In genomic region chr20:58017237-58017969, GRCh38 we compare ENCODE assay signal across 10 cellular contexts.
DNase-seq lines count a peak whose midpoint lies in the region; ATAC-seq and TF ChIP-seq lines count a peak whose summit lies in the region.
"Had no signal": no experiment of that assay in that cellular context is flagged by ENCODE, and none has a peak within 500 bp of the region (broad histone marks: within the 10 kb centered on the region; RNA-seq: fewer than 3 reads in every experiment).

No MANE protein-coding gene starts in this region.

- no peak overlapping the region for H3K27ac Mint-ChIP-seq in activated T-cell treated with anti-CD3 and anti-CD28 coated beads, Interleukin-2, amount 50 U/mL, for 24 hours

- peak; percentile 69 for ATAC-seq in SK-N-SH treated with all-trans-retinoic acid at 6 μM for 48 hours
- ATAC-seq in Right ventricle myocardium superior (ENCODE audit: poor library complexity) = peak; percentile 71
- ATAC-seq in HG03342 (IDR thresholded peaks at IDR 0.05; ENCODE audit: unreplicated experiment) = no peak
- no peak for ATAC-seq in GM19397 (IDR thresholded peaks at IDR 0.05; ENCODE audit: unreplicated experiment)
- ATAC-seq in GM21717 (IDR thresholded peaks at IDR 0.05; ENCODE audit: unreplicated experiment) = no peak

- intact Hi-C loops in Right ventricle myocardium superior (cut with DNase I) = no loop called here

- DNase-seq in GM03348 (ENCODE audit: low spot score) = peak; percentile 73
- peak; percentile 65 for DNase-seq in Right ventricle myocardium superior
- DNase-seq in renal cortical epithelial cell (ENCODE audit: low read depth) = peak; percentile 80
- DNase-seq in activated T-cell treated with anti-CD3 and anti-CD28 coated beads, Interleukin-2, amount 50 U/mL, for 24 hours = no peak
- DNase-seq: effector memory CD4-positive, alpha-beta T cell had no signal

- H3K4me3 Mint-ChIP-seq in activated T-cell treated with anti-CD3 and anti-CD28 coated beads, Interleukin-2, amount 50 U/mL, for 24 hours = no peak overlapping the region
- H3K4me3 Mint-ChIP-seq: stimulated activated naive CD8-positive, alpha-beta T cell treated with anti-CD3 and anti-CD28 coated beads, Interleukin-15, amount 100 ng/mL, for 72 hours had no signal

- H3K36me3 Mint-ChIP-seq in activated T-cell treated with anti-CD3 and anti-CD28 coated beads, Interleukin-2, amount 50 U/mL, for 24 hours (ENCODE audit: low read depth) = no peaks in the 10 kb centered on the region

- H3K27me3 Mint-ChIP-seq in activated T-cell treated with anti-CD3 and anti-CD28 coated beads, Interleukin-2, amount 50 U/mL, for 24 hours = peaks cover 57% of the 10 kb centered on the region

- no peaks in the 10 kb centered on the region for H3K9me3 Mint-ChIP-seq in activated T-cell treated with anti-CD3 and anti-CD28 coated beads, Interleukin-2, amount 50 U/mL, for 24 hours
- H3K9me3 Mint-ChIP-seq: stimulated activated naive CD8-positive, alpha-beta T cell treated with anti-CD3 and anti-CD28 coated beads, Interleukin-15, amount 100 ng/mL, for 72 hours had no signal

- H3K4me1 Mint-ChIP-seq in activated T-cell treated with anti-CD3 and anti-CD28 coated beads, Interleukin-2, amount 50 U/mL, for 24 hours (ENCODE audit: low read depth) = peaks cover 21% of the 10 kb centered on the region

TF ChIP-seq in SK-N-SH treated with all-trans-retinoic acid at 6 μM for 48 hours, 23 proteins besides CTCF, POLR2A, EP300 and RAD21:
- TF ChIP-seq ZNF70 (CRISPR knock-in tag; IDR thresholded peaks at IDR 0.05) (no peak), ESRRG (CRISPR knock-in tag; IDR thresholded peaks at IDR 0.05) (no peak), RARB (CRISPR knock-in tag; IDR thresholded peaks at IDR 0.05) (no peak), TCF4 (CRISPR knock-in tag; IDR thresholded peaks at IDR 0.05; ENCODE audit: borderline replicate concordance) (no peak), PPARA (CRISPR knock-in tag; IDR thresholded peaks at IDR 0.05; ENCODE audit: borderline replicate concordance) (no peak), ZFP30 (CRISPR knock-in tag; IDR thresholded peaks at IDR 0.05) (no peak), ZC3H10 (CRISPR knock-in tag; IDR thresholded peaks at IDR 0.05) (no peak), ZFP3 (CRISPR knock-in tag; IDR thresholded peaks at IDR 0.05) (no peak), CSDC2 (CRISPR knock-in tag; IDR thresholded peaks at IDR 0.05) (no peak), ZNF565 (CRISPR knock-in tag; conservative IDR thresholded peaks at IDR 0.05; ENCODE audit: low read depth) (no peak), ARNTL (CRISPR knock-in tag; IDR thresholded peaks at IDR 0.05; ENCODE audit: borderline replicate concordance, low read depth) (no peak), BACH2 (CRISPR knock-in tag; IDR thresholded peaks at IDR 0.05; ENCODE audit: borderline replicate concordance) (no peak), GLIS3 (CRISPR knock-in tag; IDR thresholded peaks at IDR 0.05) (no peak), ZNF8 (CRISPR knock-in tag; IDR thresholded peaks at IDR 0.05) (no peak), TOX (CRISPR knock-in tag; IDR thresholded peaks at IDR 0.05; ENCODE audit: borderline replicate concordance) (no peak)
- TF ChIP-seq, protein P1, sequence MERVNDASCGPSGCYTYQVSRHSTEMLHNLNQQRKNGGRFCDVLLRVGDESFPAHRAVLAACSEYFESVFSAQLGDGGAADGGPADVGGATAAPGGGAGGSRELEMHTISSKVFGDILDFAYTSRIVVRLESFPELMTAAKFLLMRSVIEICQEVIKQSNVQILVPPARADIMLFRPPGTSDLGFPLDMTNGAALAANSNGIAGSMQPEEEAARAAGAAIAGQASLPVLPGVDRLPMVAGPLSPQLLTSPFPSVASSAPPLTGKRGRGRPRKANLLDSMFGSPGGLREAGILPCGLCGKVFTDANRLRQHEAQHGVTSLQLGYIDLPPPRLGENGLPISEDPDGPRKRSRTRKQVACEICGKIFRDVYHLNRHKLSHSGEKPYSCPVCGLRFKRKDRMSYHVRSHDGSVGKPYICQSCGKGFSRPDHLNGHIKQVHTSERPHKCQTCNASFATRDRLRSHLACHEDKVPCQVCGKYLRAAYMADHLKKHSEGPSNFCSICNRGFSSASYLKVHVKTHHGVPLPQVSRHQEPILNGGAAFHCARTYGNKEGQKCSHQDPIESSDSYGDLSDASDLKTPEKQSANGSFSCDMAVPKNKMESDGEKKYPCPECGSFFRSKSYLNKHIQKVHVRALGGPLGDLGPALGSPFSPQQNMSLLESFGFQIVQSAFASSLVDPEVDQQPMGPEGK (CRISPR knock-in tag; IDR thresholded peaks at IDR 0.05; ENCODE audit: borderline replicate concordance) = no peak
- TF ChIP-seq, protein P2, sequence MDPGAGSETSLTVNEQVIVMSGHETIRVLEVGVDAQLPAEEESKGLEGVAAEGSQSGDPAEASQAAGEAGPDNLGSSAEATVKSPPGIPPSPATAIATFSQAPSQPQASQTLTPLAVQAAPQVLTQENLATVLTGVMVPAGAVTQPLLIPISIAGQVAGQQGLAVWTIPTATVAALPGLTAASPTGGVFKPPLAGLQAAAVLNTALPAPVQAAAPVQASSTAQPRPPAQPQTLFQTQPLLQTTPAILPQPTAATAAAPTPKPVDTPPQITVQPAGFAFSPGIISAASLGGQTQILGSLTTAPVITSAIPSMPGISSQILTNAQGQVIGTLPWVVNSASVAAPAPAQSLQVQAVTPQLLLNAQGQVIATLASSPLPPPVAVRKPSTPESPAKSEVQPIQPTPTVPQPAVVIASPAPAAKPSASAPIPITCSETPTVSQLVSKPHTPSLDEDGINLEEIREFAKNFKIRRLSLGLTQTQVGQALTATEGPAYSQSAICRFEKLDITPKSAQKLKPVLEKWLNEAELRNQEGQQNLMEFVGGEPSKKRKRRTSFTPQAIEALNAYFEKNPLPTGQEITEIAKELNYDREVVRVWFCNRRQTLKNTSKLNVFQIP (CRISPR knock-in tag; IDR thresholded peaks at IDR 0.05; ENCODE audit: borderline replicate concordance, low read depth) = no peak
- TF ChIP-seq, protein P3, sequence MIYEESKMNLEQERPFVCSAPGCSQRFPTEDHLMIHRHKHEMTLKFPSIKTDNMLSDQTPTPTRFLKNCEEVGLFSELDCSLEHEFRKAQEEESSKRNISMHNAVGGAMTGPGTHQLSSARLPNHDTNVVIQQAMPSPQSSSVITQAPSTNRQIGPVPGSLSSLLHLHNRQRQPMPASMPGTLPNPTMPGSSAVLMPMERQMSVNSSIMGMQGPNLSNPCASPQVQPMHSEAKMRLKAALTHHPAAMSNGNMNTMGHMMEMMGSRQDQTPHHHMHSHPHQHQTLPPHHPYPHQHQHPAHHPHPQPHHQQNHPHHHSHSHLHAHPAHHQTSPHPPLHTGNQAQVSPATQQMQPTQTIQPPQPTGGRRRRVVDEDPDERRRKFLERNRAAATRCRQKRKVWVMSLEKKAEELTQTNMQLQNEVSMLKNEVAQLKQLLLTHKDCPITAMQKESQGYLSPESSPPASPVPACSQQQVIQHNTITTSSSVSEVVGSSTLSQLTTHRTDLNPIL (CRISPR knock-in tag; IDR thresholded peaks at IDR 0.05; ENCODE audit: low read depth) = no peak

Comparison
In these comparisons a context has a peak if more than half of its experiments do, and no peak if none do; other contexts are left out.
1. ATAC-seq: peak in SK-N-SH treated with all-trans-retinoic acid at 6 μM for 48 hours (single experiment) and Right ventricle myocardium superior (single experiment); none in HG03342 (single experiment), GM19397 (single experiment) and GM21717 (single experiment).